In the genomic region with DNA sequence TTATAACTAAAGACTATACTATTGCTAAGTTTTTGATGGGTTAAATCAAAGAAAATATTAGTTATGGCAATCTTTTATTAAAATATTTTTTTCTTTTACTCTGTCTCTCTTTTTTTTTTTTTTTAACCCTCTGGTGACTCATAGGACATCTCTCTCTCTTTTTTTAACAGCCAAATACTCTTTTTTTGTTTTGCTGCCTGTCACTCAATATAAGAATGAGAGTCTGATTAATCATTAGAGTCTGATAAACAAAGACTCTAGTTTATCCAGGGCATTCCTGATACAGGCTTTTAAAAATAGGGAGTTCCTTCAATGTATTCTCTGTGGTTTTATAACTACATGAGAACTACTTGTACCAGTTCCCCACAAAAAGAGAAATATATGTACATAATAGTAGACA, we compare ENCODE assay signal across 16 cellular contexts.
DNase-seq lines count a peak whose midpoint lies in the region; ATAC-seq and TF ChIP-seq lines count a peak whose summit lies in the region.
"Had no signal": no experiment of that assay in that cellular context is flagged by ENCODE, and none has a peak within 500 bp of the region (broad histone marks: within the 10 kb centered on the region; RNA-seq: fewer than 3 reads in every experiment).

No MANE protein-coding gene starts in this region.

- no peak for TF ChIP-seq EP300 in transverse colon (IDR thresholded peaks at IDR 0.05; ENCODE audit: low read depth)

- H3K27ac Mint-ChIP-seq in activated naive CD8-positive, alpha-beta T cell treated with anti-CD3 and anti-CD28 coated beads, Interleukin-2, amount 10 ng/mL, durations not matched to agents 7 days and 5 days = peak overlapping the region; percentile 39
- H3K27ac Mint-ChIP-seq in activated naive CD8-positive, alpha-beta T cell treated with anti-CD3 and anti-CD28 coated beads, Interleukin-2, amount 50 U/mL, for 24 hours = no peak overlapping the region
- H3K27ac Mint-ChIP-seq in chondrocyte (ENCODE audit: unreplicated experiment) = peak overlapping the region; percentile 84
- H3K27ac Mint-ChIP-seq in nephron = peak overlapping the region; percentile 60 to 98 (median 64)
- no peak overlapping the region for H3K27ac Mint-ChIP-seq in activated CD8-positive, alpha-beta T cell treated with anti-CD3 and anti-CD28 coated beads, Interleukin-2, amount 10 ng/mL, durations not matched to agents 7 days and 5 days

- H3K9me3 ChIP-seq in transverse colon = no peaks in the 10 kb centered on the region
- H3K9me3 ChIP-seq: ovary had no signal

- TF ChIP-seq CTCF in chondrocyte (IDR thresholded peaks at IDR 0.05) (no peak), nephron (IDR thresholded peaks at IDR 0.05; ENCODE audit: unreplicated experiment in 3 of 3) (no peak), transverse colon (IDR thresholded peaks at IDR 0.05) (no peak)

- DNase-seq in activated naive CD8-positive, alpha-beta T cell treated with anti-CD3 and anti-CD28 coated beads, Interleukin-2, amount 10 ng/mL, durations not matched to agents 7 days and 5 days = no peak
- DNase-seq in activated naive CD8-positive, alpha-beta T cell treated with anti-CD3 and anti-CD28 coated beads, Interleukin-2, amount 50 U/mL, for 24 hours = no peak
- DNase-seq in chondrocyte (ENCODE audit: low spot score) = no peak
- no peak for DNase-seq in transverse colon
- DNase-seq in activated CD8-positive, alpha-beta T cell treated with anti-CD3 and anti-CD28 coated beads, Interleukin-2, amount 10 ng/mL, durations not matched to agents 7 days and 5 days = no peak
- DNase-seq: activated CD4-positive, alpha-beta T cell treated with anti-CD3 and anti-CD28 coated beads, Interleukin-2, amount 50 U/mL, for 4 hours; activated T-cell treated with anti-CD3 and anti-CD28 coated beads, Interleukin-2, amount 50 U/mL, for 48 hours; CD4-positive, CD25-positive, alpha-beta regulatory T cell; H7; immature natural killer cell; NCI-H2081 treated with DMSO at 0.1 percent for 48 hours; PC-9 had no signal

- no peaks in the 10 kb centered on the region for H3K27me3 ChIP-seq in transverse colon
- H3K27me3 ChIP-seq: ovary had no signal

- H3K27me3 Mint-ChIP-seq in activated naive CD8-positive, alpha-beta T cell treated with anti-CD3 and anti-CD28 coated beads, Interleukin-2, amount 10 ng/mL, durations not matched to agents 7 days and 5 days = no peaks in the 10 kb centered on the region
- H3K27me3 Mint-ChIP-seq in activated naive CD8-positive, alpha-beta T cell treated with anti-CD3 and anti-CD28 coated beads, Interleukin-2, amount 50 U/mL, for 24 hours = no peaks in the 10 kb centered on the region
- no peaks in the 10 kb centered on the region for H3K27me3 Mint-ChIP-seq in chondrocyte (ENCODE audit: low read depth)
- no peaks in the 10 kb centered on the region for H3K27me3 Mint-ChIP-seq in nephron (ENCODE audit: low read depth)
- no peaks in the 10 kb centered on the region for H3K27me3 Mint-ChIP-seq in activated CD8-positive, alpha-beta T cell treated with anti-CD3 and anti-CD28 coated beads, Interleukin-2, amount 10 ng/mL, durations not matched to agents 7 days and 5 days (ENCODE audit: low read depth)
- H3K27me3 Mint-ChIP-seq: CD4-positive, CD25-positive, alpha-beta regulatory T cell had no signal

- intact Hi-C loops in transverse colon (cut with DNase I; ENCODE audit: low total_unique reads) = no loop called here

- no peak for ATAC-seq in activated naive CD8-positive, alpha-beta T cell treated with anti-CD3 and anti-CD28 coated beads, Interleukin-2, amount 10 ng/mL, durations not matched to agents 7 days and 5 days (ENCODE audit: low read depth)
- no peak for ATAC-seq in activated naive CD8-positive, alpha-beta T cell treated with anti-CD3 and anti-CD28 coated beads, Interleukin-2, amount 50 U/mL, for 24 hours
- ATAC-seq in GM19397 (IDR thresholded peaks at IDR 0.05; ENCODE audit: unreplicated experiment) (no peak), GM21576 (IDR thresholded peaks at IDR 0.05; ENCODE audit: unreplicated experiment) (no peak)
- ATAC-seq in activated CD8-positive, alpha-beta T cell treated with anti-CD3 and anti-CD28 coated beads, Interleukin-2, amount 10 ng/mL, durations not matched to agents 7 days and 5 days = no peak

- in situ Hi-C loops in transverse colon (cut with MboI; ENCODE audit: low pct_ligation_motif_present in 1 of 4, low pct_unique_long_range_greater_than_20kb in 1 of 4, low sequenced_read_pairs in 3 of 4) = no loop called here

- H3K27ac ChIP-seq in transverse colon = peak overlapping the region; percentile 46 to 78 (median 72)
- H3K27ac ChIP-seq: ovary had no signal

- H3K36me3 ChIP-seq in transverse colon = no peaks in the 10 kb centered on the region
- H3K36me3 ChIP-seq: ovary had no signal

- no peak overlapping the region for H3K4me3 ChIP-seq in transverse colon
- H3K4me3 ChIP-seq: ovary, PC-9 had no signal

- POLR2A ChIA-PET in activated naive CD8-positive, alpha-beta T cell treated with anti-CD3 and anti-CD28 coated beads, Interleukin-2, amount 10 ng/mL, durations not matched to agents 7 days and 5 days (lab: Charles Lee) = no interaction called here
- POLR2A ChIA-PET in activated CD8-positive, alpha-beta T cell treated with anti-CD3 and anti-CD28 coated beads, Interleukin-2, amount 10 ng/mL, durations not matched to agents 7 days and 5 days (lab: Charles Lee) = no interaction called here

- CTCF ChIA-PET in activated CD8-positive, alpha-beta T cell treated with anti-CD3 and anti-CD28 coated beads, Interleukin-2, amount 10 ng/mL, durations not matched to agents 7 days and 5 days (lab: Charles Lee) = interaction anchor here (0.7 to 1.1 kb wide), 2 partner anchors 11 to 34 kb away, joined by 3 read pairs; no protein-coding TSS in a partner anchor

- no peaks in the 10 kb centered on the region for H3K9me3 Mint-ChIP-seq in activated naive CD8-positive, alpha-beta T cell treated with anti-CD3 and anti-CD28 coated beads, Interleukin-2, amount 10 ng/mL, durations not matched to agents 7 days and 5 days
- no peaks in the 10 kb centered on the region for H3K9me3 Mint-ChIP-seq in activated naive CD8-positive, alpha-beta T cell treated with anti-CD3 and anti-CD28 coated beads, Interleukin-2, amount 50 U/mL, for 24 hours
- H3K9me3 Mint-ChIP-seq in chondrocyte (ENCODE audit: low read depth) = no peaks in the 10 kb centered on the region
- no peaks in the 10 kb centered on the region for H3K9me3 Mint-ChIP-seq in nephron
- H3K9me3 Mint-ChIP-seq in activated CD8-positive, alpha-beta T cell treated with anti-CD3 and anti-CD28 coated beads, Interleukin-2, amount 10 ng/mL, durations not matched to agents 7 days and 5 days (ENCODE audit: insufficient read depth) = no peaks in the 10 kb centered on the region
- H3K9me3 Mint-ChIP-seq: CD4-positive, CD25-positive, alpha-beta regulatory T cell; immature natural killer cell had no signal

- H3K4me1 ChIP-seq in transverse colon = peaks cover 21 to 58% (median 35%) of the 10 kb centered on the region in 4 donors

- peaks cover 11% of the 10 kb centered on the region for H3K4me1 Mint-ChIP-seq in activated naive CD8-positive, alpha-beta T cell treated with anti-CD3 and anti-CD28 coated beads, Interleukin-2, amount 10 ng/mL, durations not matched to agents 7 days and 5 days
- peaks cover 11% of the 10 kb centered on the region for H3K4me1 Mint-ChIP-seq in activated naive CD8-positive, alpha-beta T cell treated with anti-CD3 and anti-CD28 coated beads, Interleukin-2, amount 50 U/mL, for 24 hours
- peaks cover 46% of the 10 kb centered on the region for H3K4me1 Mint-ChIP-seq in chondrocyte (ENCODE audit: low read depth)
- peaks cover 64% of the 10 kb centered on the region for H3K4me1 Mint-ChIP-seq in nephron
- peaks cover 12% of the 10 kb centered on the region for H3K4me1 Mint-ChIP-seq in activated CD8-positive, alpha-beta T cell treated with anti-CD3 and anti-CD28 coated beads, Interleukin-2, amount 10 ng/mL, durations not matched to agents 7 days and 5 days (ENCODE audit: low read depth)

- H3K4me3 Mint-ChIP-seq in activated naive CD8-positive, alpha-beta T cell treated with anti-CD3 and anti-CD28 coated beads, Interleukin-2, amount 10 ng/mL, durations not matched to agents 7 days and 5 days = no peak overlapping the region
- H3K4me3 Mint-ChIP-seq in activated naive CD8-positive, alpha-beta T cell treated with anti-CD3 and anti-CD28 coated beads, Interleukin-2, amount 50 U/mL, for 24 hours = no peak overlapping the region
- H3K4me3 Mint-ChIP-seq in chondrocyte (ENCODE audit: unreplicated experiment) (no peak overlapping the region), nephron (no peak overlapping the region)
- no peak overlapping the region for H3K4me3 Mint-ChIP-seq in activated CD8-positive, alpha-beta T cell treated with anti-CD3 and anti-CD28 coated beads, Interleukin-2, amount 10 ng/mL, durations not matched to agents 7 days and 5 days
- H3K4me3 Mint-ChIP-seq: CD4-positive, CD25-positive, alpha-beta regulatory T cell; immature natural killer cell had no signal

- peaks cover 22% of the 10 kb centered on the region for H3K36me3 Mint-ChIP-seq in activated naive CD8-positive, alpha-beta T cell treated with anti-CD3 and anti-CD28 coated beads, Interleukin-2, amount 10 ng/mL, durations not matched to agents 7 days and 5 days
- H3K36me3 Mint-ChIP-seq in activated naive CD8-positive, alpha-beta T cell treated with anti-CD3 and anti-CD28 coated beads, Interleukin-2, amount 50 U/mL, for 24 hours (ENCODE audit: low read depth) = peaks cover 13% of the 10 kb centered on the region
- H3K36me3 Mint-ChIP-seq in chondrocyte (ENCODE audit: low read depth) (peaks cover 8% of the 10 kb centered on the region), nephron (ENCODE audit: low read depth) (peaks cover 12% of the 10 kb centered on the region)
- peaks cover 8% of the 10 kb centered on the region for H3K36me3 Mint-ChIP-seq in activated CD8-positive, alpha-beta T cell treated with anti-CD3 and anti-CD28 coated beads, Interleukin-2, amount 10 ng/mL, durations not matched to agents 7 days and 5 days (ENCODE audit: low read depth)

- TF ChIP-seq POLR2A in transverse colon (IDR thresholded peaks at IDR 0.05) = no peak

Comparison
In these comparisons a context has a peak if more than half of its experiments do, and no peak if none do; other contexts are left out.
1. H3K27ac Mint-ChIP-seq: peak in activated naive CD8-positive, alpha-beta T cell treated with anti-CD3 and anti-CD28 coated beads, Interleukin-2, amount 10 ng/mL, durations not matched to agents 7 days and 5 days (single experiment), chondrocyte (single experiment) and nephron (3 of 3); none in activated naive CD8-positive, alpha-beta T cell treated with anti-CD3 and anti-CD28 coated beads, Interleukin-2, amount 50 U/mL, for 24 hours (single experiment) and activated CD8-positive, alpha-beta T cell treated with anti-CD3 and anti-CD28 coated beads, Interleukin-2, amount 10 ng/mL, durations not matched to agents 7 days and 5 days (single experiment).